31 cellular contexts compared by ENCODE assay signal in the genomic region with DNA sequence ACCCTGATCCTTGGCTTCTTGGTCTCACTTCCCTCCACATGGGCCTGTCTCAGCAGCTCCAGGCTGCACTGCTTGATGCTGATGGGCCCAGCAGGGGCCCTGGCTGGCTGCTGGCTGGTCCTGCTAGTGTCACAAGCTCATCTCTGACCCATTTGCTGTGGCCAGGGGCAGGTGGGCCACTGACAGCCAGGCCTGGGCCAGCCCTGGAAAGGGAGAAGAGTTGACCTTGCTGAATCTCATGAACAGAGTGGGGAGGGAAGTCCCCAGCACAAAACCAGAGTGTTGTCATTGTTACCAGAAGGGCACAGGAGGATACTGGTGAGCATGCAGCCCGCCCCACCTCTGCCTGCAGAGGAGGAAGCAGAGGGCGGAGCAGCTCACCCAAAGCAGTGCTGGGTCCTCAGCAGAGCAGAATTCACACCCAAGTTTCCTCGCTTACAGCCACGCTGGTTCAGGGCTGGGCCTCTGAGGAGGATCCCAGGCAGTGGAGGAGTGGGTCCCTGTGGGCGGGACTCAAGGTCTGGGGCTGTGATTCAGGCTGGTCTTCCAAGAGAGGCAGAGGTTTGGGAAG. TPM values are rescaled to one million over a fixed set of nuclear protein-coding genes. Genes with fewer than 3 reads are reported as not detected.
A peak's percentile ranks its signal among the peaks of the same experiment; 100 is the strongest.
DNase-seq lines count a peak whose midpoint lies in the region; ATAC-seq and TF ChIP-seq lines count a peak whose summit lies in the region.
"Had no signal": no experiment of that assay in that cellular context is flagged by ENCODE, and none has a peak within 500 bp of the region (broad histone marks: within the 10 kb centered on the region; RNA-seq: fewer than 3 reads in every experiment).

No MANE protein-coding gene starts in this region.

- no peaks in the 10 kb centered on the region for H3K36me3 ChIP-seq in HEK293 (ENCODE audit: control insufficient read depth in 2 of 2, insufficient read depth in 1 of 2, low read length in 2 of 2)
- no peaks in the 10 kb centered on the region for H3K36me3 ChIP-seq in osteoblast (ENCODE audit: insufficient read depth, low read length)
- H3K36me3 ChIP-seq in vagina: no peaks in the 10 kb centered on the region
- H3K36me3 ChIP-seq: esophagus muscularis mucosa, heart left ventricle, thoracic aorta had no signal

- no peak overlapping the region for H3K4me2 ChIP-seq in osteoblast (ENCODE audit: insufficient read depth, low read length)
- H3K4me2 ChIP-seq: SK-N-SH had no signal

- no peak overlapping the region for H2AFZ ChIP-seq in osteoblast (ENCODE audit: low read length)

- intact Hi-C loops in activated CD4-positive, alpha-beta T cell treated with anti-CD3 and anti-CD28 coated beads for 36 hours (cut with DNase I, micrococcal nuclease): no loop called here
- intact Hi-C loops in vagina (cut with DNase I): no loop called here

- no peaks in the 10 kb centered on the region for H3K4me1 Mint-ChIP-seq in activated CD4-positive, alpha-beta T cell treated with anti-CD3 and anti-CD28 coated beads for 36 hours
- H3K4me1 Mint-ChIP-seq in chondrocyte (ENCODE audit: low read depth): no peaks in the 10 kb centered on the region
- H3K4me1 Mint-ChIP-seq: activated CD4-positive, alpha-beta T cell treated with anti-CD3 and anti-CD28 coated beads, Interleukin-2, amount 10 ng/mL, durations not matched to agents 24 days and 14 days had no signal

- DNase-seq in activated CD4-positive, alpha-beta T cell treated with anti-CD3 and anti-CD28 coated beads for 36 hours: no peak
- DNase-seq in activated CD4-positive, alpha-beta T cell treated with anti-CD3 and anti-CD28 coated beads, Interleukin-2, amount 50 U/mL, for 1 hour: no peak
- DNase-seq in chondrocyte (ENCODE audit: low spot score) (peak; percentile 77), osteoblast (ENCODE audit: insufficient read length, low spot score, missing footprints) (peak; percentile 23), T1000 (lab: John Stamatoyannopoulos, UW) (no peak), NCI-H748 (lab: John Stamatoyannopoulos, UW; ENCODE audit: unreplicated experiment) (no peak), vagina (ENCODE audit: extremely low spot score in 2 of 2) (no peak)
- DNase-seq: 8988T; activated CD4-positive, alpha-beta T cell treated with anti-CD3 and anti-CD28 coated beads, Interleukin-2, amount 10 ng/mL, durations not matched to agents 24 days and 14 days; CD4-positive, alpha-beta T cell; foreskin keratinocyte; GOT3; NCI-H1105 treated with DMSO at 0.1 percent for 48 hours; NCI-H2029 treated with DMSO at 0.1 percent for 48 hours; NCI-H226; NCI-H774; SK-N-SH; stimulated activated CD4-positive, alpha-beta T cell treated with anti-CD3 and anti-CD28 coated beads, Interleukin-15, amount 100 ng/mL, for 24 hours; stimulated activated naive CD4-positive, alpha-beta T cell treated with Interleukin-2 at 50 U/mL for 16 hours; T-helper 2 cell had no signal

- no peaks in the 10 kb centered on the region for H3K36me3 Mint-ChIP-seq in activated CD4-positive, alpha-beta T cell treated with anti-CD3 and anti-CD28 coated beads for 36 hours (ENCODE audit: low read depth)
- no peaks in the 10 kb centered on the region for H3K36me3 Mint-ChIP-seq in chondrocyte (ENCODE audit: low read depth)
- H3K36me3 Mint-ChIP-seq: activated naive CD4-positive, alpha-beta T cell treated with anti-CD3 and anti-CD28 coated beads, Interleukin-2, amount 50 U/mL, for 72 hours; memory B cell had no signal

- H3K9me3 ChIP-seq in HEK293 (ENCODE audit: control insufficient read depth, insufficient read depth, low read depth, low read length) (no peaks in the 10 kb centered on the region), osteoblast (ENCODE audit: low read depth, low read length) (peaks cover under 1% of the 10 kb centered on the region), vagina (no peaks in the 10 kb centered on the region)
- H3K9me3 ChIP-seq: heart left ventricle, SK-N-SH, thoracic aorta had no signal

- peak; percentile 39 for ATAC-seq in activated CD4-positive, alpha-beta T cell treated with anti-CD3 and anti-CD28 coated beads for 36 hours
- ATAC-seq: foreskin keratinocyte, heart left ventricle had no signal

- no peaks in the 10 kb centered on the region for H3K79me2 ChIP-seq in osteoblast (ENCODE audit: insufficient read depth, low read length)

- H3K27ac Mint-ChIP-seq in activated CD4-positive, alpha-beta T cell treated with anti-CD3 and anti-CD28 coated beads for 36 hours: no peak overlapping the region
- no peak overlapping the region for H3K27ac Mint-ChIP-seq in chondrocyte (ENCODE audit: unreplicated experiment)
- H3K27ac Mint-ChIP-seq: activated CD4-positive, alpha-beta T cell treated with anti-CD3 and anti-CD28 coated beads, Interleukin-2, amount 10 ng/mL, durations not matched to agents 24 days and 14 days; activated T-helper 1 cell treated with anti-CD3 and anti-CD28 coated beads, Interleukin-12 subunit alpha, Interleukin-12 subunit beta, Interleukin-2, Interleukin-4 antibody, amounts not matched to agents 30 ng/mL and 10 ng/mL and 1 ng/mL, durations not matched to agents 14 hours and 24 hours and 36 hours; CD4-positive, alpha-beta T cell; memory B cell; progenitor cell of endocrine pancreas had no signal

- H3K4me1 ChIP-seq in HEK293 (ENCODE audit: control insufficient read depth, insufficient read depth, low read length): no peaks in the 10 kb centered on the region
- no peaks in the 10 kb centered on the region for H3K4me1 ChIP-seq in osteoblast (ENCODE audit: insufficient read depth, low read length)
- no peaks in the 10 kb centered on the region for H3K4me1 ChIP-seq in vagina
- H3K4me1 ChIP-seq: esophagus muscularis mucosa, foreskin keratinocyte, heart left ventricle had no signal

- H3K27me3 ChIP-seq in osteoblast (ENCODE audit: insufficient read depth, low read length): peaks cover 22% of the 10 kb centered on the region
- no peaks in the 10 kb centered on the region for H3K27me3 ChIP-seq in vagina

- CTCF ChIA-PET in activated CD4-positive, alpha-beta T cell treated with anti-CD3 and anti-CD28 coated beads for 36 hours (lab: Charles Lee): no interaction called here
- CTCF ChIA-PET in HEK293 (lab: Yijun Ruan, JAX): no interaction called here

- no peak for TF ChIP-seq CTCF in HEK293 (tag by site-specific recombination; IDR thresholded peaks at IDR 0.05)
- no peak for TF ChIP-seq CTCF in chondrocyte (IDR thresholded peaks at IDR 0.05)
- no peak for TF ChIP-seq CTCF in osteoblast (IDR thresholded peaks at IDR 0.05; ENCODE audit: extremely low read depth, low read depth, low read length)
- no peak for TF ChIP-seq CTCF in vagina (IDR thresholded peaks at IDR 0.05)

- no peak for TF ChIP-seq POLR2A in vagina (IDR thresholded peaks at IDR 0.05)

- no peak overlapping the region for H3K4me3 Mint-ChIP-seq in activated CD4-positive, alpha-beta T cell treated with anti-CD3 and anti-CD28 coated beads for 36 hours
- no peak overlapping the region for H3K4me3 Mint-ChIP-seq in chondrocyte (ENCODE audit: unreplicated experiment)
- H3K4me3 Mint-ChIP-seq: activated CD4-positive, alpha-beta T cell treated with anti-CD3 and anti-CD28 coated beads, Interleukin-2, amount 10 ng/mL, durations not matched to agents 24 days and 14 days; activated T-helper 1 cell treated with anti-CD3 and anti-CD28 coated beads, Interleukin-12 subunit alpha, Interleukin-12 subunit beta, Interleukin-2, Interleukin-4 antibody, amounts not matched to agents 30 ng/mL and 10 ng/mL and 1 ng/mL, durations not matched to agents 14 hours and 24 hours and 36 hours; CD4-positive, alpha-beta T cell; memory B cell had no signal

- H3K4me3 ChIP-seq in HEK293 (ENCODE audit: low read depth, low read length) (no peak overlapping the region), osteoblast (ENCODE audit: insufficient read depth, low read length) (no peak overlapping the region), vagina (no peak overlapping the region)
- H3K4me3 ChIP-seq: coronary artery, esophagus muscularis mucosa, heart left ventricle, thoracic aorta had no signal

- peaks cover 16% of the 10 kb centered on the region for H3K27me3 Mint-ChIP-seq in activated CD4-positive, alpha-beta T cell treated with anti-CD3 and anti-CD28 coated beads for 36 hours
- peaks cover 26% of the 10 kb centered on the region for H3K27me3 Mint-ChIP-seq in chondrocyte (ENCODE audit: low read depth)

- no peak overlapping the region for H3K27ac ChIP-seq in HEK293 (ENCODE audit: extremely low read depth, low read depth, low read length)
- no peak overlapping the region for H3K27ac ChIP-seq in osteoblast (ENCODE audit: low read depth, low read length)
- no peak overlapping the region for H3K27ac ChIP-seq in vagina
- H3K27ac ChIP-seq: coronary artery, esophagus muscularis mucosa, foreskin keratinocyte, heart left ventricle, RWPE1, thoracic aorta had no signal

- POLR2A ChIA-PET in activated CD4-positive, alpha-beta T cell treated with anti-CD3 and anti-CD28 coated beads for 36 hours (lab: Charles Lee): no interaction called here
- POLR2A ChIA-PET in HEK293 (lab: Yijun Ruan, JAX): interaction anchor here (1.2 kb wide), 1 partner anchor 15 kb away, joined by 3 read pairs; no protein-coding TSS in a partner anchor

- H3K9me3 Mint-ChIP-seq in activated CD4-positive, alpha-beta T cell treated with anti-CD3 and anti-CD28 coated beads for 36 hours (ENCODE audit: low read depth): no peaks in the 10 kb centered on the region
- H3K9me3 Mint-ChIP-seq in chondrocyte (ENCODE audit: low read depth): no peaks in the 10 kb centered on the region
- H3K9me3 Mint-ChIP-seq: activated CD4-positive, alpha-beta T cell treated with anti-CD3 and anti-CD28 coated beads, Interleukin-2, amount 10 ng/mL, durations not matched to agents 24 days and 14 days; activated naive CD4-positive, alpha-beta T cell treated with anti-CD3 and anti-CD28 coated beads, Interleukin-2, amount 50 U/mL, for 72 hours; activated T-helper 1 cell treated with anti-CD3 and anti-CD28 coated beads, Interleukin-12 subunit alpha, Interleukin-12 subunit beta, Interleukin-2, Interleukin-4 antibody, amounts not matched to agents 30 ng/mL and 10 ng/mL and 1 ng/mL, durations not matched to agents 14 hours and 24 hours and 36 hours; CD4-positive, alpha-beta T cell; memory B cell had no signal

- H4K20me1 ChIP-seq in osteoblast (ENCODE audit: insufficient read depth, low read length): no peaks in the 10 kb centered on the region

TF ChIP-seq in HEK293, 187 proteins besides CTCF, POLR2A, EP300 and RAD21 (continues in another document):
- no peak for TF ChIP-seq ZNF335 (tag by site-specific recombination; conservative IDR thresholded peaks at IDR 0.05)
- no peak for TF ChIP-seq TCF7L2 (IDR thresholded peaks at IDR 0.05; ENCODE audit: borderline replicate concordance, low read depth, low read length)
- peak; percentile 74 for TF ChIP-seq ZIC2 (tag by site-specific recombination; IDR thresholded peaks at IDR 0.05)
- TF ChIP-seq ZNF610 (tag by site-specific recombination; IDR thresholded peaks at IDR 0.05; ENCODE audit: borderline replicate concordance): no peak

RNA-seq across cellular contexts. Expression of a gene that starts 7.6 kb away (rescaled TPM):
- total RNA-seq in activated CD4-positive, alpha-beta T cell treated with anti-CD3 and anti-CD28 coated beads for 36 hours: under 1 TPM; 0.32 to 0.53 TPM
- total RNA-seq in chondrocyte (0.41 to 1.8 TPM (median 1.3 TPM) in 3 replicates), osteoblast (4.3 and 4.4 TPM in 2 replicates), vagina (25.3 TPM)

RNA-seq across cellular contexts. Expression of a gene that starts 29.9 kb away (rescaled TPM):
- total RNA-seq in activated CD4-positive, alpha-beta T cell treated with anti-CD3 and anti-CD28 coated beads for 36 hours: not detected
- total RNA-seq in chondrocyte (not detected in 3 replicates), osteoblast (not detected in 2 replicates), vagina (not detected)
- total RNA-seq: activated CD4-positive, alpha-beta T cell treated with anti-CD3 and anti-CD28 coated beads, Interleukin-2, amount 10 ng/mL, durations not matched to agents 24 days and 14 days; activated naive CD4-positive, alpha-beta T cell treated with anti-CD3 and anti-CD28 coated beads, Interleukin-2, amount 50 U/mL, for 72 hours; activated T-helper 1 cell treated with anti-CD3 and anti-CD28 coated beads, Interleukin-12 subunit alpha, Interleukin-12 subunit beta, Interleukin-2, Interleukin-4 antibody, amounts not matched to agents 30 ng/mL and 10 ng/mL and 1 ng/mL, durations not matched to agents 14 hours and 24 hours and 36 hours; CD4-positive, alpha-beta T cell; esophagus muscularis mucosa; foreskin keratinocyte; heart left ventricle; kidney epithelial cell; thoracic aorta had no signal

Comparison
In these comparisons a context has a peak if more than half of its experiments do, and no peak if none do; other contexts are left out.
1. DNase-seq: peak in chondrocyte (single experiment) and osteoblast (single experiment); none in activated CD4-positive, alpha-beta T cell treated with anti-CD3 and anti-CD28 coated beads for 36 hours (single experiment), activated CD4-positive, alpha-beta T cell treated with anti-CD3 and anti-CD28 coated beads, Interleukin-2, amount 50 U/mL, for 1 hour (single experiment), T1000 (single experiment), NCI-H748 (single experiment) and vagina (0 of 2).